ENCODE assay signal across 8 cellular contexts in the genomic region with DNA sequence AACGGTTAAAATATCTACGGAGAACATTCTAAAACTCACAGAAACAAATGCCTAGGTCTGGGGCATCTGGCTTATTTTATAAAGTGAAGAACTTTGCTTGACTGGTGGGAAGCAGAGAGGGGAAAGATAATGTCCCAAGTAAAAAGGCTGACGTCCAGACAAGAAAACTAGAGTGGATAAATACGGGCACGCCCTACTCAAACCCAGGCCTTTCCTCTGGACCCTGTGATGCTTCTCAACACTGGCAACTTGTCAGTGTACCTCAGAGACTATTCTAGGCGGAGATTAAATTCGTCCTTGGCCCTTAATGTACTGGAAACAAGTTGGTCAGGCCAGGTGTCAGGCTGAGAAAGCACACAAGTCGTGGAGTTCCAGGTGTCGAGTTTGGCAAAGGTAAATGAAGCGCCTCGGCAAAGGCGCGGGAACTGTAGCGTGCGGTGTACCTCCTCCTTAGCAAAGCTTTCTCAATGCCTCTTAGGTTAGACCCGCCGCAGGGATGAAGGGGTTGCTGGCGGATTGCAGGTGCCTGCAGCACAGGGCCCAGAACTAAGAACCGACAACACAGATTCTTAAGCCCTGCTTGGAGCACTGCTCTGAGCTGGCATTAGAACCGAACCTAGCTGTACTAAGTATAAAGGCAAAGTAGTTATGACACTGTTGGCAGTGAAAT. TPM values are rescaled to one million over a fixed set of nuclear protein-coding genes. Genes with fewer than 3 reads are reported as not detected.
A peak's percentile ranks its signal among the peaks of the same experiment; 100 is the strongest.
DNase-seq lines count a peak whose midpoint lies in the region; ATAC-seq, FAIRE-seq and TF ChIP-seq lines count a peak whose summit lies in the region.

No MANE protein-coding gene starts in this region.

- H3K4me1 ChIP-seq in A549 (peaks cover 39% of the 10 kb centered on the region), Peyer's patch (peaks cover 0 to 28% (median 13%) of the 10 kb centered on the region in 4 donors), endocrine pancreas (ENCODE audit: control insufficient read depth, insufficient read depth, low read length) (peaks cover 7% of the 10 kb centered on the region)

- TF ChIP-seq CTCF in A549 (IDR thresholded peaks at IDR 0.05): no peak
- peak in 1 of 6 experiments; percentile 7 for TF ChIP-seq CTCF in Peyer's patch (IDR thresholded peaks at IDR 0.05)
- no peak for TF ChIP-seq CTCF in natural killer cell (IDR thresholded peaks at IDR 0.05)

- peak overlapping the region; percentile 93 for H3K4me3 Mint-ChIP-seq in natural killer cell

- WGBS in A549 (ENCODE audit: missing lambda C conversion rate): 56% methylated on average over 20 of the region's 20 CpGs

- H3K36me3 ChIP-seq in Peyer's patch (peaks cover 0 to 2% (median 0%) of the 10 kb centered on the region in 3 donors), endocrine pancreas (ENCODE audit: control insufficient read depth, insufficient read depth, low read length) (peaks cover 6% of the 10 kb centered on the region)

- H3K27ac Mint-ChIP-seq in natural killer cell: peak overlapping the region; percentile 97 to 99

- no peak for TF ChIP-seq RAD21 in A549 (conservative IDR thresholded peaks at IDR 0.05 in 1 of 2, IDR thresholded peaks at IDR 0.05 in 1 of 2)

- H3K36me3 Mint-ChIP-seq in natural killer cell: peaks cover 8% of the 10 kb centered on the region

- H3K9me3 ChIP-seq in A549 (no peaks in the 10 kb centered on the region), Peyer's patch (no peaks in the 10 kb centered on the region), endocrine pancreas (ENCODE audit: control insufficient read depth, low read length) (no peaks in the 10 kb centered on the region)

- CTCF ChIA-PET in A549 (lab: Yijun Ruan, JAX): interaction anchor here (0.6 to 5.8 kb wide), 35 partner anchors 8 to 372 kb away, joined by 3 to 72 read pairs (median 5); a partner anchor contains a TSS

- POLR2A ChIA-PET in A549 (lab: Yijun Ruan, JAX): interaction anchor here (1.0 to 3.7 kb wide), 4 partner anchors 9 to 112 kb away, joined by 3 to 17 read pairs (median 8); a partner anchor contains a TSS

- ATAC-seq in A549 (peak; percentile 7 to 14; a peak in 5 of 6 replicates), GM19351 (IDR thresholded peaks at IDR 0.05; ENCODE audit: unreplicated experiment) (peak; percentile 1), natural killer cell (peak in 1 of 3 donors; percentile 1), GM18519 (IDR thresholded peaks at IDR 0.05; ENCODE audit: low FRiP score, unreplicated experiment) (no peak), HG02884 (IDR thresholded peaks at IDR 0.05; ENCODE audit: unreplicated experiment) (no peak)

- H3K27me3 Mint-ChIP-seq in natural killer cell (ENCODE audit: low read depth in 2 of 2): peaks cover 0 to 4% of the 10 kb centered on the region in 2 donors

- no peak; the same call in 1 of the 2 replicates for TF ChIP-seq POLR2A in A549 (IDR thresholded peaks at IDR 0.05; ENCODE audit: low read length)
- no peak for TF ChIP-seq POLR2A in Peyer's patch (IDR thresholded peaks at IDR 0.05)

- H3K9ac ChIP-seq in endocrine pancreas (ENCODE audit: control insufficient read depth, insufficient read depth, low read length): peak overlapping the region; percentile 69

- intact Hi-C loops in natural killer cell (cut with micrococcal nuclease): loop anchor here (1.0 to 10.0 kb wide), 4 partner anchors 48 to 943 kb away; a partner anchor contains a TSS

- H3K27me3 ChIP-seq in Peyer's patch (no peaks in the 10 kb centered on the region), endocrine pancreas (ENCODE audit: control insufficient read depth, insufficient read depth, low read length) (no peaks in the 10 kb centered on the region)

- H3K9me3 Mint-ChIP-seq in natural killer cell: no peaks in the 10 kb centered on the region

- H3K4me3 ChIP-seq in A549 (peak overlapping the region; percentile 33), Peyer's patch (peak overlapping the region; percentile 72 to 83 (median 76)), endocrine pancreas (ENCODE audit: control insufficient read depth, insufficient read depth, low read length) (peak overlapping the region; percentile 50)

- H3K4me2 ChIP-seq in A549: peak overlapping the region; percentile 82

- H3K4me1 Mint-ChIP-seq in natural killer cell: peaks cover 45 to 48% of the 10 kb centered on the region in 2 donors

- no peak for DNase-seq in A549 (ENCODE audit: low read depth in 1 of 2, low spot score in 1 of 2)
- DNase-seq in Peyer's patch: peak in 2 of 3 donors; percentile 35 to 72
- DNase-seq in natural killer cell: no peak
- no peak for DNase-seq in NOMO-1 treated with dmso at 0.1 percent for 144 hours (lab: John Stamatoyannopoulos, UW; ENCODE audit: unreplicated experiment)

- no peak for FAIRE-seq in A549 (lab: Jason Lieb, UNC)

- peak overlapping the region; percentile 96 to 97 for H3K27ac ChIP-seq in A549
- peak overlapping the region; percentile 99 to 100 (median 100) for H3K27ac ChIP-seq in Peyer's patch

- no peak for TF ChIP-seq EP300 in A549 (IDR thresholded peaks at IDR 0.05)

TF ChIP-seq in A549, 52 proteins besides CTCF, POLR2A, EP300 and RAD21:
- no peak for TF ChIP-seq FOSL2 (IDR thresholded peaks at IDR 0.05)
- no peak for TF ChIP-seq FOSL2 (CRISPR knock-in tag; IDR thresholded peaks at IDR 0.05)
- 0 out of 2 replicates have a peak, but pooled peaks have one; percentile 16 for TF ChIP-seq TFCP2L1 (CRISPR knock-in tag; IDR thresholded peaks at IDR 0.05)

RNA-seq across cellular contexts. Expression of a gene that starts 0.7 kb away (rescaled TPM):
- polyA plus RNA-seq in A549 (2011; rRNA removed): 34.5 and 40.0 TPM in 2 replicates
- 23.9 and 28.2 TPM in 2 replicates for polyA plus RNA-seq in A549 (2012; cell fraction: cytosol; rRNA removed)
- polyA plus RNA-seq in A549 (2012; cell fraction: nucleus; rRNA removed): 42.4 and 50.7 TPM in 2 replicates
- 27.0 to 31.5 TPM (median 29.1 TPM) in 3 replicates for polyA plus RNA-seq in A549 (2017; fragmentation: RNase III; extraction: RNeasy Plus Mini Kit Qiagen cat#74134 plus additional on column Dnase treatment)
- 27.2 and 33.9 TPM in 2 replicates for polyA minus RNA-seq in A549 (2011; rRNA and poly(A)+ RNA removed)
- total RNA-seq in Peyer's patch: 100 to 1,000 TPM in 1 of 4 donors, 10 to 100 TPM in 3; 18.9 to 108 (median 30.6) TPM
- total RNA-seq in natural killer cell: 10 to 100 TPM; 44.2 to 51.3 (median 44.5) TPM

RNA-seq across cellular contexts. Expression of a gene that starts 18.9 kb away (rescaled TPM):
- polyA plus RNA-seq in A549 (2011; rRNA removed) (20.7 and 21.3 TPM in 2 replicates), A549 (2017; fragmentation: RNase III; extraction: RNeasy Plus Mini Kit Qiagen cat#74134 plus additional on column Dnase treatment) (50.9 to 55.6 TPM (median 54.3 TPM) in 3 replicates)
- polyA plus RNA-seq in A549 (2012; cell fraction: cytosol; rRNA removed): 70.7 and 89.2 TPM in 2 replicates
- 111 and 163 TPM in 2 replicates for polyA plus RNA-seq in A549 (2012; cell fraction: nucleus; rRNA removed)
- polyA minus RNA-seq in A549 (2011; rRNA and poly(A)+ RNA removed): 18.7 and 33.3 TPM in 2 replicates
- total RNA-seq in Peyer's patch (10 to 100 TPM; 50.1 to 81.9 (median 64.1) TPM), natural killer cell (10 to 100 TPM; 11.9 to 15.9 (median 12.6) TPM)

Comparison
In these comparisons a context has a peak if more than half of its experiments do, and no peak if none do; other contexts are left out.
1. ATAC-seq: peak in A549 (2 of 2) and GM19351 (single experiment); none in GM18519 (single experiment) and HG02884 (single experiment).
2. DNase-seq: peak in Peyer's patch (2 of 3); none in A549 (0 of 2), natural killer cell (single experiment) and NOMO-1 treated with dmso at 0.1 percent for 144 hours (single experiment).
3. Peak in every context shown above with its lines, with median percentiles within 50 percentile points of each other: H3K4me3 ChIP-seq.